Comparison of ENCODE assay signal across 26 cellular contexts in the genomic region with DNA sequence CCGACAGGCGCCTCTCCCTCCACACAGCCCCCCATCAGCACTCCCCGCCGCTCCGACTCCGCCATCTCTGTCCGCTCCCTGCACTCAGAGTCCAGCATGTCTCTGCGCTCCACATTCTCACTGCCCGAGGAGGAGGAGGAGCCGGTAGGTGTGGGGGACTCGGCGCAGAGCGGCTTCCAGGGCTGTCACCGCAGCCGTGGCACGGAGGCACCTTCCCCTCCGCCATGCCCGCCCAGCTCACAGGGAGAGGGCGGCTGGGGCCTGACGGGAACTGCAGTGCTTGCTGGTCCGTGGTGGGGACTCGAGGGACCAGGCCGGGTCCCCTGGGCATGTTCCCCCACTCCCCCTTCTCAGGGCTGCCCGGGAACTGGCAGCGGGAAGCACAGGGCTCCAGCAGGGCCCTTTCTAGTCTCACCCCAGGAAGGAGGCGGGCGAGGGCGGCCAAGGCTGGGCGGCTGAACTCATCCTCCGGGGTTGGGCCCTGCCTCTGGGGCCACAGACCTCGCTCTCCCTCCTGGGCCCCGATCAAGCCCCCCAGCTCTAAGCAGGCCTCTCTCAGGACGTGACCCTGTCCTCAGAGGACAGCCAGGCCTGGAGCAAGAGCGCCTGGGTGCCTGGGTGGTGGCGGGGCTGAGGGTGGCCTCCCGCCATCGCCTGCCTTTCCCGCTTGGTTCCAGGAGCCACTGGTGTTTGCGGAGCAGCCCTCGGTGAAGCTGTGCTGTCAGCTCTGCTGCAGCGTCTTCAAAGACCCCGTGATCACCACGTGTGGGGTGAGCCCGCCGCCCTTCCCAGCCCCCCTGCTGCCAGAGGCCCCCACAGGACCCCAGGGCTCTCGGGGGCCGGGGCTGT. TPM values are rescaled to one million over a fixed set of nuclear protein-coding genes. Genes with fewer than 3 reads are reported as not detected.
DNase-seq lines count a peak whose midpoint lies in the region; ATAC-seq, FAIRE-seq and TF ChIP-seq lines count a peak whose summit lies in the region.
"Had no signal": no experiment of that assay in that cellular context is flagged by ENCODE, and none has a peak within 500 bp of the region (broad histone marks: within the 10 kb centered on the region; RNA-seq: fewer than 3 reads in every experiment).

No MANE protein-coding gene starts in this region.

- H3K27me3 ChIP-seq in heart right ventricle (no peaks in the 10 kb centered on the region), endothelial cell of umbilical vein (ENCODE audit: control insufficient read depth in 2 of 2, insufficient read depth in 2 of 2, low read length in 2 of 2) (no peaks in the 10 kb centered on the region), sigmoid colon (no peaks in the 10 kb centered on the region)
- H3K27me3 ChIP-seq: transverse colon had no signal

- H3K36me3 ChIP-seq in heart right ventricle, result peaks cover 0 to 94% (median 26%) of the 10 kb centered on the region in 9 donors
- peaks cover 19 to 58% of the 10 kb centered on the region in 2 experiments for H3K36me3 ChIP-seq in endothelial cell of umbilical vein (ENCODE audit: control insufficient read depth in 2 of 2, extremely low read depth in 1 of 2, insufficient read depth in 2 of 2, low read length in 2 of 2)
- H3K36me3 ChIP-seq in sigmoid colon, result peaks cover 21 to 100% (median 67%) of the 10 kb centered on the region in 4 donors
- H3K36me3 ChIP-seq in urinary bladder (ENCODE audit: insufficient read depth), result peaks cover 18% of the 10 kb centered on the region

- CTCF ChIA-PET in endothelial cell of umbilical vein (lab: Charles Lee), result interaction anchor here (1.6 to 2.2 kb wide), 3 partner anchors 16 to 81 kb away, joined by 5 to 14 read pairs (median 7); partner anchors contain the start of genes ECI1 and TRAF7

- TF ChIP-seq POLR2A in endothelial cell of umbilical vein (IDR thresholded peaks at IDR 0.05; ENCODE audit: low read depth, low read length), result no peak
- no peak for TF ChIP-seq POLR2A in sigmoid colon (IDR thresholded peaks at IDR 0.05)

- intact Hi-C loops in heart right ventricle (cut with DNase I), result no loop called here
- intact Hi-C loops in Right ventricle myocardium inferior (cut with DNase I), result no loop called here
- intact Hi-C loops in endothelial cell of umbilical vein (cut with micrococcal nuclease), result loop anchor here (1.0 to 2.0 kb wide), 3 partner anchors 16 to 80 kb away; partner anchors contain the start of genes E4F1, ECI1 and TRAF7
- intact Hi-C loops in sigmoid colon (cut with DNase I), result no loop called here

- H3K4me3 ChIP-seq in heart right ventricle (peak overlapping the region in 7 of 10 donors; percentile 3 to 40 (median 25)), endothelial cell of umbilical vein (replicated peaks in 1 of 3; ENCODE audit: insufficient read depth in 1 of 3, low read depth in 1 of 3, low read length in 3 of 3) (peak overlapping the region; percentile 40 to 71 (median 57)), sigmoid colon (peak overlapping the region in 3 of 4 donors; percentile 12 to 27 (median 22)), urinary bladder (ENCODE audit: low read depth, low read length) (peak overlapping the region; percentile 17)
- H3K4me3 ChIP-seq: GM23338, PC-9 had no signal

- no peaks in the 10 kb centered on the region for H4K20me1 ChIP-seq in endothelial cell of umbilical vein (replicated peaks; ENCODE audit: control insufficient read depth, extremely low read depth, insufficient read depth, low read length)

- no peaks in the 10 kb centered on the region for H3K9me1 ChIP-seq in endothelial cell of umbilical vein (replicated peaks; ENCODE audit: control insufficient read depth, extremely low read depth, insufficient read depth, low read length)

- BruUV-seq in endothelial cell of umbilical vein (replicated peaks; lab: Mats Ljungman, UMichigan), result TSS peak; percentile 44

- TF ChIP-seq CTCF in heart right ventricle (IDR thresholded peaks at IDR 0.05) (no peak), endothelial cell of umbilical vein (IDR thresholded peaks at IDR 0.05; ENCODE audit: extremely low read depth in 1 of 2, insufficient read depth in 1 of 2, low read depth in 1 of 2, low read length in 2 of 2) (no peak), sigmoid colon (IDR thresholded peaks at IDR 0.05) (no peak)

- 90% methylated on average over 44 to 47 of the region's 47 CpGs for WGBS in heart right ventricle, 2 donors
- 94 to 95% methylated on average over 47 of the region's 47 CpGs for whole genome bisulfite sequencing in sigmoid colon, 2 donors
- 89% methylated on average over 47 of the region's 47 CpGs for WGBS in urinary bladder

- POLR2A ChIA-PET in endothelial cell of umbilical vein (lab: Charles Lee), result interaction anchor here (2.2 kb wide), 1 partner anchor 16 kb away, joined by 32 read pairs; the partner anchor contains the start of gene TRAF7

- no peak for TF ChIP-seq EP300 in sigmoid colon (IDR thresholded peaks at IDR 0.05)

- peaks cover 0 to 14% (median 0%) of the 10 kb centered on the region in 9 donors for H3K4me1 ChIP-seq in heart right ventricle
- H3K4me1 ChIP-seq in endothelial cell of umbilical vein (ENCODE audit: control insufficient read depth, extremely low read depth, insufficient read depth, low read length), result peaks cover 24% of the 10 kb centered on the region
- no peaks in the 10 kb centered on the region for H3K4me1 ChIP-seq in sigmoid colon
- H3K4me1 ChIP-seq in urinary bladder (ENCODE audit: insufficient read depth), result no peaks in the 10 kb centered on the region
- H3K4me1 ChIP-seq: transverse colon had no signal

- FAIRE-seq in endothelial cell of umbilical vein (lab: Jason Lieb, UNC), result peak; percentile 72
- FAIRE-seq: kidney had no signal

- dilution Hi-C loops in endothelial cell of umbilical vein (cut with MboI; ENCODE audit: extremely low pct_ligation_motif_present, low sequenced_read_pairs), result loop anchor here (25.0 kb wide), 1 partner anchor 134 kb away; the partner anchor contains the start of genes NHERF2, NTHL1 and TSC2

- H3K9ac ChIP-seq in endothelial cell of umbilical vein (replicated peaks; ENCODE audit: extremely low read depth, insufficient read depth, low read length), result peak overlapping the region; percentile 91
- H3K9ac ChIP-seq: KMS-11 had no signal

- H3K79me2 ChIP-seq in endothelial cell of umbilical vein (ENCODE audit: control insufficient read depth, insufficient read depth, low read length), result peaks cover 48% of the 10 kb centered on the region

- peak in 1 of 8 donors; percentile 5 for ATAC-seq in heart right ventricle
- ATAC-seq in Right ventricle myocardium inferior, result no peak
- ATAC-seq in GM18520 (IDR thresholded peaks at IDR 0.05; ENCODE audit: unreplicated experiment), result no peak
- ATAC-seq: activated CD8-positive, alpha-beta T cell treated with anti-CD3 and anti-CD28 coated beads, Interleukin-2, amount 10 ng/mL, durations not matched to agents 7 days and 5 days; GM23338; stimulated activated naive B cell treated with anti-CD40 and anti-IgM and Interleukin-4, amounts not matched to agents 10 μg/mL and 1 μg/mL and 100 μg/mL, for 72 hours had no signal

- H3K9me3 ChIP-seq in heart right ventricle (no peaks in the 10 kb centered on the region), endothelial cell of umbilical vein (replicated peaks; ENCODE audit: control insufficient read depth, insufficient read depth, low read length) (no peaks in the 10 kb centered on the region), sigmoid colon (no peaks in the 10 kb centered on the region)
- H3K9me3 ChIP-seq: transverse colon had no signal

- DNase-seq in heart right ventricle (no peak), Right ventricle myocardium inferior (ENCODE audit: missing footprints) (no peak), endothelial cell of umbilical vein (ENCODE audit: low read depth, low spot score) (peak; percentile 51), sigmoid colon (no peak), NCI-H187 (lab: John Stamatoyannopoulos, UW) (no peak), NCI-H748 treated with DMSO at 0.1 percent for 48 hours (lab: John Stamatoyannopoulos, UW) (no peak)
- DNase-seq: activated CD4-positive, alpha-beta T cell treated with anti-CD3 and anti-CD28 coated beads for 1 hour; activated CD8-positive, alpha-beta T cell treated with anti-CD3 and anti-CD28 coated beads, Interleukin-2, amount 10 ng/mL, durations not matched to agents 7 days and 5 days; activated gamma-delta T cell; activated T-cell treated with anti-CD3 and anti-CD28 coated beads for 4 hours; AML-193; DMS153; kidney; mesenchymal stem cell; NCI-H146; NCI-H510A; PC-9; stimulated activated CD4-positive, alpha-beta T cell treated with anti-CD3 and anti-CD28 coated beads, Interleukin-12 subunit alpha, Interleukin-12 subunit beta, amount 100 ng/mL, for 4 hours; stimulated activated CD4-positive, alpha-beta T cell treated with anti-CD3 and anti-CD28 coated beads, Interleukin-4, amount 100 ng/mL, for 24 hours; stimulated activated naive B cell treated with anti-CD40 and anti-IgM and Interleukin-4, amounts not matched to agents 10 μg/mL and 1 μg/mL and 100 μg/mL, for 72 hours; transverse colon had no signal

- H3K27ac ChIP-seq in heart right ventricle (peak overlapping the region in 4 of 10 donors; percentile 15 to 72 (median 56)), endothelial cell of umbilical vein (ENCODE audit: insufficient read depth, low read depth, low read length) (peak overlapping the region; percentile 99), sigmoid colon (peak overlapping the region in 1 of 4 donors; percentile 37), urinary bladder (ENCODE audit: low read depth) (no peak overlapping the region)
- H3K27ac ChIP-seq: KMS-11, PC-9 had no signal

- peak overlapping the region; percentile 65 for H3K4me2 ChIP-seq in endothelial cell of umbilical vein (ENCODE audit: insufficient read depth, low read length)
- H3K4me2 ChIP-seq: GM23338, KMS-11, PC-9 had no signal

- no peak overlapping the region for H2AFZ ChIP-seq in endothelial cell of umbilical vein (ENCODE audit: low read depth, low read length)
- H2AFZ ChIP-seq: GM23338, PC-9 had no signal

RNA-seq across cellular contexts. Expression of gene TRAF7, which starts 15.2 kb away (rescaled TPM):
- total RNA-seq in heart right ventricle (10 to 100 TPM; 16.9 to 44.9 (median 23.8) TPM), Right ventricle myocardium inferior (27.3 TPM), endothelial cell of umbilical vein (141 and 159 TPM in 2 replicates), sigmoid colon (10 to 100 TPM; 30.3 to 46.3 (median 34.9) TPM), urinary bladder (21.9 TPM)
- polyA plus RNA-seq in heart right ventricle (10 to 100 TPM; 14.6 to 28.2 TPM), endothelial cell of umbilical vein (175 and 191 TPM in 2 replicates), sigmoid colon (10 to 100 TPM; 45.0 to 65.1 (median 63.6) TPM), urinary bladder (57.0 TPM)
- 135 and 165 TPM in 2 replicates for polyA plus RNA-seq in endothelial cell of umbilical vein (2011; cell fraction: cytosol; rRNA removed)
- polyA plus RNA-seq in endothelial cell of umbilical vein (2011; cell fraction: nucleus; rRNA removed), result 229 and 253 TPM in 2 replicates
- polyA plus RNA-seq in endothelial cell of umbilical vein (2012), result 99.6 and 120 TPM in 2 replicates
- 121 and 138 TPM in 2 replicates for polyA minus RNA-seq in endothelial cell of umbilical vein
- polyA minus RNA-seq in endothelial cell of umbilical vein (2011; cell fraction: cytosol; rRNA and poly(A)+ RNA removed), result 49.9 TPM
- 41.3 and 68.6 TPM in 2 replicates for polyA minus RNA-seq in endothelial cell of umbilical vein (2011; cell fraction: nucleus; rRNA and poly(A)+ RNA removed)

RNA-seq across cellular contexts. Expression of gene RAB26, which starts 22.4 kb away (rescaled TPM):
- total RNA-seq in heart right ventricle, result 1 to 10 TPM in 8 of 10 donors, under 1 TPM in 2; 0.74 to 4.3 (median 1.6) TPM
- 1 to 10 TPM in 1 of 2 donors, under 1 TPM in 1; 0.26 to 6.4 TPM for polyA plus RNA-seq in heart right ventricle
- total RNA-seq in Right ventricle myocardium inferior, result 0.87 TPM
- 0.91 and 1.6 TPM in 2 replicates for total RNA-seq in endothelial cell of umbilical vein
- 2.0 and 3.1 TPM in 2 replicates for polyA plus RNA-seq in endothelial cell of umbilical vein
- 1.1 and 1.8 TPM in 2 replicates for polyA plus RNA-seq in endothelial cell of umbilical vein (2011; cell fraction: cytosol; rRNA removed)
- 11.3 and 12.3 TPM in 2 replicates for polyA plus RNA-seq in endothelial cell of umbilical vein (2011; cell fraction: nucleus; rRNA removed)
- polyA plus RNA-seq in endothelial cell of umbilical vein (2012), result 0.82 and 1.3 TPM in 2 replicates
- 1.3 and 1.8 TPM in 2 replicates for polyA minus RNA-seq in endothelial cell of umbilical vein
- 6.5 TPM for polyA minus RNA-seq in endothelial cell of umbilical vein (2011; cell fraction: cytosol; rRNA and poly(A)+ RNA removed)
- 1.3 and 2.3 TPM in 2 replicates for polyA minus RNA-seq in endothelial cell of umbilical vein (2011; cell fraction: nucleus; rRNA and poly(A)+ RNA removed)
- 1 to 10 TPM in 2 of 4 donors, under 1 TPM in 1, not detected in 1; 0.68 to 3.0 (median 1.8) TPM for total RNA-seq in sigmoid colon
- 10 to 100 TPM; 13.9 to 18.8 (median 16.2) TPM for polyA plus RNA-seq in sigmoid colon
- total RNA-seq in urinary bladder, result 0.63 TPM
- polyA plus RNA-seq in urinary bladder, result 0.63 TPM
- total RNA-seq: A172 had no signal

RNA-seq across cellular contexts. Expression of gene CASKIN1, which starts 25.6 kb away (rescaled TPM):
- 1 to 10 TPM in 5 of 10 donors, under 1 TPM in 5; 0.24 to 6.0 (median 1.1) TPM for total RNA-seq in heart right ventricle
- polyA plus RNA-seq in heart right ventricle, result 1 to 10 TPM in 1 of 2 donors, under 1 TPM in 1; 0.33 to 3.4 TPM
- total RNA-seq in Right ventricle myocardium inferior, result 5.8 TPM
- total RNA-seq in endothelial cell of umbilical vein, result 0.35 and 0.58 TPM in 2 replicates
- polyA plus RNA-seq in endothelial cell of umbilical vein, result 0.10 and 0.11 TPM in 2 replicates
- 0.01 and 0.23 TPM in 2 replicates for polyA plus RNA-seq in endothelial cell of umbilical vein (2011; cell fraction: cytosol; rRNA removed)
- polyA plus RNA-seq in endothelial cell of umbilical vein (2011; cell fraction: nucleus; rRNA removed), result 0.41 and 0.68 TPM in 2 replicates
- polyA plus RNA-seq in endothelial cell of umbilical vein (2012), result 0.08 and 0.27 TPM in 2 replicates
- 0.12 and 0.68 TPM in 2 replicates for polyA minus RNA-seq in endothelial cell of umbilical vein
- polyA minus RNA-seq in endothelial cell of umbilical vein (2011; cell fraction: cytosol; rRNA and poly(A)+ RNA removed), result not detected
- polyA minus RNA-seq in endothelial cell of umbilical vein (2011; cell fraction: nucleus; rRNA and poly(A)+ RNA removed), result 0.53 TPM in 1 of 2 replicates, not detected in the other
- under 1 TPM in 3 of 4 donors, not detected in 1; 0.27 to 0.55 (median 0.36) TPM for total RNA-seq in sigmoid colon
- under 1 TPM; under 0.01 to 0.44 (median 0.23) TPM for polyA plus RNA-seq in sigmoid colon
- 0.69 TPM for total RNA-seq in urinary bladder
- 0.48 TPM for polyA plus RNA-seq in urinary bladder

RNA-seq across cellular contexts. Expression of gene MLST8, which starts 34.4 kb away (rescaled TPM):
- 10 to 100 TPM; 19.3 to 28.8 (median 23.6) TPM for total RNA-seq in heart right ventricle
- polyA plus RNA-seq in heart right ventricle, result 10 to 100 TPM; 38.8 to 43.1 TPM
- 25.3 TPM for total RNA-seq in Right ventricle myocardium inferior
- total RNA-seq in endothelial cell of umbilical vein, result 36.9 and 37.0 TPM in 2 replicates
- polyA plus RNA-seq in endothelial cell of umbilical vein, result 129 and 181 TPM in 2 replicates
- 71.5 and 92.6 TPM in 2 replicates for polyA plus RNA-seq in endothelial cell of umbilical vein (2011; cell fraction: cytosol; rRNA removed)
- 102 and 105 TPM in 2 replicates for polyA plus RNA-seq in endothelial cell of umbilical vein (2011; cell fraction: nucleus; rRNA removed)
- 45.6 and 48.9 TPM in 2 replicates for polyA plus RNA-seq in endothelial cell of umbilical vein (2012)
- 67.2 and 72.7 TPM in 2 replicates for polyA minus RNA-seq in endothelial cell of umbilical vein
- polyA minus RNA-seq in endothelial cell of umbilical vein (2011; cell fraction: cytosol; rRNA and poly(A)+ RNA removed), result 69.1 TPM
- 35.5 and 46.6 TPM in 2 replicates for polyA minus RNA-seq in endothelial cell of umbilical vein (2011; cell fraction: nucleus; rRNA and poly(A)+ RNA removed)
- total RNA-seq in sigmoid colon, result 10 to 100 TPM; 30.6 to 48.5 (median 37.1) TPM
- polyA plus RNA-seq in sigmoid colon, result 10 to 100 TPM; 41.4 to 58.7 (median 42.0) TPM
- 9.3 TPM for total RNA-seq in urinary bladder
- polyA plus RNA-seq in urinary bladder, result 50.4 TPM

RNA-seq across cellular contexts. Expression of gene PKD1, which starts 35.1 kb away (rescaled TPM):
- total RNA-seq in heart right ventricle (100 to 1,000 TPM in 6 of 10 donors, 10 to 100 TPM in 4; 79.3 to 122 (median 104) TPM), Right ventricle myocardium inferior (85.8 TPM), endothelial cell of umbilical vein (92.1 and 102 TPM in 2 replicates), sigmoid colon (100 to 1,000 TPM in 2 of 4 donors, 10 to 100 TPM in 2; 81.6 to 372 (median 134) TPM), urinary bladder (79.5 TPM)
- polyA plus RNA-seq in heart right ventricle (100 to 1,000 TPM in 1 of 2 donors, 10 to 100 TPM in 1; 76.7 to 114 TPM), endothelial cell of umbilical vein (52.5 and 62.3 TPM in 2 replicates), sigmoid colon (10 to 100 TPM; 10.6 to 61.4 (median 11.4) TPM), urinary bladder (197 TPM)
- 20.5 and 29.6 TPM in 2 replicates for polyA plus RNA-seq in endothelial cell of umbilical vein (2011; cell fraction: cytosol; rRNA removed)
- polyA plus RNA-seq in endothelial cell of umbilical vein (2011; cell fraction: nucleus; rRNA removed), result 217 and 232 TPM in 2 replicates
- polyA plus RNA-seq in endothelial cell of umbilical vein (2012), result 29.5 and 54.6 TPM in 2 replicates
- 44.6 and 60.3 TPM in 2 replicates for polyA minus RNA-seq in endothelial cell of umbilical vein
- 26.5 TPM for polyA minus RNA-seq in endothelial cell of umbilical vein (2011; cell fraction: cytosol; rRNA and poly(A)+ RNA removed)
- 88.4 and 152 TPM in 2 replicates for polyA minus RNA-seq in endothelial cell of umbilical vein (2011; cell fraction: nucleus; rRNA and poly(A)+ RNA removed)
